In genomic region chr5:110969502-110969901, GRCh38 we compare ENCODE assay signal across 22 cellular contexts.
DNase-seq lines count a peak whose midpoint lies in the region; ATAC-seq lines count a peak whose summit lies in the region.
"Had no signal": no experiment of that assay in that cellular context is flagged by ENCODE, and none has a peak within 500 bp of the region (broad histone marks: within the 10 kb centered on the region; RNA-seq: fewer than 3 reads in every experiment).

No MANE protein-coding gene starts in this region.

- ATAC-seq in GM18868 (IDR thresholded peaks at IDR 0.05; ENCODE audit: unreplicated experiment): no peak
- ATAC-seq: A549, HCT116, SK-N-SH treated with all-trans-retinoic acid at 6 μM for 48 hours, T-cell had no signal

- DNase-seq in NCI-H510A treated with DMSO at 0.1 percent for 48 hours (lab: John Stamatoyannopoulos, UW): peak; percentile 13
- DNase-seq in NCI-H510A (lab: John Stamatoyannopoulos, UW): no peak
- DNase-seq in NCI-H1436 treated with DMSO at 0.1 percent for 48 hours (lab: John Stamatoyannopoulos, UW): peak; percentile 64
- DNase-seq in NCI-H69 (lab: John Stamatoyannopoulos, UW): peak; percentile 20
- peak; percentile 9 for DNase-seq in fibroblast of peridontal ligament (ENCODE audit: extremely low read depth)
- no peak for DNase-seq in GOT3 (lab: John Stamatoyannopoulos, UW)
- no peak for DNase-seq in COLO829 (ENCODE audit: low spot score)
- DNase-seq: CD4-positive, alpha-beta memory T cell; DND-41; GM23248; Kasumi-1; MG63; NCI-H1048; NCI-H2029 treated with DMSO at 0.1 percent for 48 hours; NCI-H226; NCI-H774; SIG-M5; T-cell had no signal

Comparison
In these comparisons a context has a peak if more than half of its experiments do, and no peak if none do; other contexts are left out.
1. DNase-seq: peak in NCI-H510A treated with DMSO at 0.1 percent for 48 hours (single experiment), NCI-H1436 treated with DMSO at 0.1 percent for 48 hours (single experiment), NCI-H69 (single experiment) and fibroblast of peridontal ligament (single experiment); none in NCI-H510A (single experiment), GOT3 (single experiment) and COLO829 (single experiment).